In genomic region chr11:78417175-78417887, GRCh38 we compare ENCODE assay signal across 8 cellular contexts. TPM values are rescaled to one million over a fixed set of nuclear protein-coding genes. Genes with fewer than 3 reads are reported as not detected.
DNase-seq lines count a peak whose midpoint lies in the region; ATAC-seq and TF ChIP-seq lines count a peak whose summit lies in the region.

GAB2 (minus strand) TSS chr11:78417820; CDS start chr11:78417720, 100 bp downstream.

- peak within 1 kb of the TSS; percentile 97 for H3K27ac ChIP-seq in muscle layer of duodenum (ENCODE audit: low read length)

- no peaks in the 10 kb centered on the region for H3K27me3 ChIP-seq in muscle layer of duodenum (ENCODE audit: low read depth, low read length)

- H3K4me3 ChIP-seq in muscle layer of duodenum (ENCODE audit: low read depth in 1 of 2, low read length in 2 of 2), result peak within 1 kb of the TSS; percentile 77 to 86

- peaks cover 16 to 29% of the 10 kb centered on the region in 2 donors for H3K4me1 ChIP-seq in muscle layer of duodenum (ENCODE audit: control insufficient read depth in 1 of 2, insufficient read depth in 2 of 2, low read length in 2 of 2)

- peaks cover 32% of the 10 kb centered on the region for H3K4me1 Mint-ChIP-seq in activated CD4-positive, alpha-beta T cell treated with anti-CD3 and anti-CD28 coated beads for 36 hours
- peaks cover 49% of the 10 kb centered on the region for H3K4me1 Mint-ChIP-seq in endothelial cell (ENCODE audit: unreplicated experiment)

- CTCF ChIA-PET in activated CD4-positive, alpha-beta T cell treated with anti-CD3 and anti-CD28 coated beads for 36 hours (lab: Charles Lee), result interaction anchor here (0.6 to 8.4 kb wide), 8 partner anchors 12 to 636 kb away, joined by 3 to 69 read pairs (median 9); partner anchors contain the start of genes KCTD21, NARS2 and USP35

- no peaks in the 10 kb centered on the region for H3K9me3 Mint-ChIP-seq in activated CD4-positive, alpha-beta T cell treated with anti-CD3 and anti-CD28 coated beads for 36 hours (ENCODE audit: low read depth)
- H3K9me3 Mint-ChIP-seq in endothelial cell (ENCODE audit: unreplicated experiment), result no peaks in the 10 kb centered on the region

- H3K36me3 ChIP-seq in muscle layer of duodenum (ENCODE audit: control insufficient read depth in 1 of 2, insufficient read depth in 2 of 2, low read length in 2 of 2), result peaks cover 0 to 2% of the 10 kb centered on the region in 2 donors

- DNase-seq in activated CD4-positive, alpha-beta T cell treated with anti-CD3 and anti-CD28 coated beads for 36 hours, result peak; percentile 45
- no peak for DNase-seq in activated CD4-positive, alpha-beta T cell treated with anti-CD3 and anti-CD28 coated beads for 1 hour
- DNase-seq in T-helper 22 cell (ENCODE audit: low read depth) (peak; percentile 11), endothelial cell (ENCODE audit: low spot score) (peak; percentile 20), SIG-M5 treated with dmso at 0.1 percent for 504 hours (lab: John Stamatoyannopoulos, UW; ENCODE audit: unreplicated experiment) (no peak)

- TF ChIP-seq CTCF in endothelial cell (IDR thresholded peaks at IDR 0.05; ENCODE audit: unreplicated experiment), result no peak

- peak; percentile 5 for ATAC-seq in activated CD4-positive, alpha-beta T cell treated with anti-CD3 and anti-CD28 coated beads for 36 hours
- ATAC-seq in HG03135 (IDR thresholded peaks at IDR 0.05; ENCODE audit: unreplicated experiment), result peak; percentile 61
- ATAC-seq in GM21825 (IDR thresholded peaks at IDR 0.05; ENCODE audit: unreplicated experiment), result no peak

- H3K27me3 Mint-ChIP-seq in activated CD4-positive, alpha-beta T cell treated with anti-CD3 and anti-CD28 coated beads for 36 hours, result peaks cover 33% of the 10 kb centered on the region
- H3K27me3 Mint-ChIP-seq in endothelial cell (ENCODE audit: unreplicated experiment), result peaks cover 17% of the 10 kb centered on the region

- H3K36me3 Mint-ChIP-seq in activated CD4-positive, alpha-beta T cell treated with anti-CD3 and anti-CD28 coated beads for 36 hours (ENCODE audit: low read depth), result no peaks in the 10 kb centered on the region
- H3K36me3 Mint-ChIP-seq in endothelial cell (ENCODE audit: low read depth, unreplicated experiment), result peaks cover 5% of the 10 kb centered on the region

- H3K27ac Mint-ChIP-seq in activated CD4-positive, alpha-beta T cell treated with anti-CD3 and anti-CD28 coated beads for 36 hours, result peak within 1 kb of the TSS; percentile 59
- H3K27ac Mint-ChIP-seq in endothelial cell (ENCODE audit: unreplicated experiment), result peak within 1 kb of the TSS; percentile 93

- POLR2A ChIA-PET in activated CD4-positive, alpha-beta T cell treated with anti-CD3 and anti-CD28 coated beads for 36 hours (lab: Charles Lee), result no interaction called here

- H3K9me3 ChIP-seq in muscle layer of duodenum (ENCODE audit: control insufficient read depth in 1 of 2, low read length in 2 of 2), result no peaks in the 10 kb centered on the region

- intact Hi-C loops in activated CD4-positive, alpha-beta T cell treated with anti-CD3 and anti-CD28 coated beads for 36 hours (cut with DNase I, micrococcal nuclease), result loop anchor here (1.0 to 5.0 kb wide), 12 partner anchors 147 to 780 kb away; partner anchors contain the start of genes ALG8 (in 2 of the 2), AAMDC (in 1 of the 2), CLNS1A (in 1 of the 2) and INTS4 (in 1 of the 2)

- H3K4me3 Mint-ChIP-seq in activated CD4-positive, alpha-beta T cell treated with anti-CD3 and anti-CD28 coated beads for 36 hours, result peak within 1 kb of the TSS; percentile 81
- peak within 1 kb of the TSS; percentile 91 for H3K4me3 Mint-ChIP-seq in endothelial cell (ENCODE audit: unreplicated experiment)

RNA-seq across cellular contexts. Expression of gene GAB2, which starts in this region (rescaled TPM):
- total RNA-seq in activated CD4-positive, alpha-beta T cell treated with anti-CD3 and anti-CD28 coated beads for 36 hours, result 1 to 10 TPM; 4.3 to 4.8 TPM
- total RNA-seq in endothelial cell (ENCODE audit: unreplicated experiment), result 81.0 TPM

Comparison
In these comparisons a context has a peak if more than half of its experiments do, and no peak if none do; other contexts are left out.
1. RNA of gene GAB2 (total RNA-seq): 81.0 TPM in endothelial cell (single experiment); 4.3 to 4.8 TPM in activated CD4-positive, alpha-beta T cell treated with anti-CD3 and anti-CD28 coated beads for 36 hours; every median in the first group is over 10 times any median in the second.
2. DNase-seq: peak in activated CD4-positive, alpha-beta T cell treated with anti-CD3 and anti-CD28 coated beads for 36 hours (single experiment), T-helper 22 cell (single experiment) and endothelial cell (single experiment); none in activated CD4-positive, alpha-beta T cell treated with anti-CD3 and anti-CD28 coated beads for 1 hour (single experiment) and SIG-M5 treated with dmso at 0.1 percent for 504 hours (single experiment).